In genomic region chr17:79792371-79792871, GRCh38 we compare ENCODE assay signal across 14 cellular contexts. TPM values are rescaled to one million over a fixed set of nuclear protein-coding genes. Genes with fewer than 3 reads are reported as not detected.
DNase-seq lines count a peak whose midpoint lies in the region; ATAC-seq, FAIRE-seq and TF ChIP-seq lines count a peak whose summit lies in the region.
"Had no signal": no experiment of that assay in that cellular context is flagged by ENCODE, and none has a peak within 500 bp of the region (broad histone marks: within the 10 kb centered on the region; RNA-seq: fewer than 3 reads in every experiment).

No MANE protein-coding gene starts in this region.

- H3K4me1 ChIP-seq in HepG2 (ENCODE audit: insufficient read depth, low read length) (peaks cover 55% of the 10 kb centered on the region), right lobe of liver (peaks cover 0 to 17% (median 7%) of the 10 kb centered on the region in 4 donors), mesendoderm (ENCODE audit: control insufficient read depth, low read depth, low read length) (peaks cover 7% of the 10 kb centered on the region), vagina (peaks cover 50% of the 10 kb centered on the region)

- no peaks in the 10 kb centered on the region for H3K79me1 ChIP-seq in mesendoderm (ENCODE audit: low read length)

- TF ChIP-seq CTCF in HepG2 (CRISPR knock-in tag; IDR thresholded peaks at IDR 0.05) (no peak), right lobe of liver (IDR thresholded peaks at IDR 0.05) (no peak), brain (conservative IDR thresholded peaks at IDR 0.05) (no peak), vagina (IDR thresholded peaks at IDR 0.05) (no peak)

- peaks cover 10% of the 10 kb centered on the region for H3K79me2 ChIP-seq in HepG2 (ENCODE audit: insufficient read depth, low read length)
- no peaks in the 10 kb centered on the region for H3K79me2 ChIP-seq in mesendoderm (ENCODE audit: control insufficient read depth, insufficient read depth, low read length)

- ATAC-seq in HepG2 (no peak), right lobe of liver (no peak), HG03097 (IDR thresholded peaks at IDR 0.05; ENCODE audit: low FRiP score, unreplicated experiment) (no peak)
- ATAC-seq: pancreas; stimulated activated naive B cell treated with anti-CD40 and anti-IgM and Interleukin-4, amounts not matched to agents 10 μg/mL and 1 μg/mL and 100 μg/mL, for 72 hours had no signal

- no peak overlapping the region for H2AK5ac ChIP-seq in mesendoderm (ENCODE audit: low read length)

- H3K4me2 ChIP-seq in HepG2 (ENCODE audit: low read depth, low read length) (peak overlapping the region; percentile 24; the same call in 1 of the 2 replicates), mesendoderm (ENCODE audit: low read length) (no peak overlapping the region)

- H3K4me3 Mint-ChIP-seq in brain = peak overlapping the region; percentile 60 to 83 (median 78)
- H3K4me3 Mint-ChIP-seq: stimulated activated naive B cell treated with anti-CD40 and anti-IgM and Interleukin-4, amounts not matched to agents 10 μg/mL and 1 μg/mL and 100 μg/mL, for 72 hours had no signal

- DNase-seq in HepG2 (ENCODE audit: low spot score) (no peak), right lobe of liver (no peak), mesendoderm (peak; percentile 22), vagina (ENCODE audit: extremely low spot score in 2 of 2) (no peak), NCI-H526 treated with DMSO at 0.1 percent for 48 hours (lab: John Stamatoyannopoulos, UW) (no peak), DMS153 (lab: John Stamatoyannopoulos, UW) (no peak)
- DNase-seq: NCI-H1105; NCI-H510A; stimulated activated CD4-positive, alpha-beta T cell treated with anti-CD3 and anti-CD28 coated beads, Interleukin-4, amount 100 ng/mL, for 24 hours; stimulated activated naive B cell treated with anti-CD40 and anti-IgM and Interleukin-4, amounts not matched to agents 10 μg/mL and 1 μg/mL and 100 μg/mL, for 72 hours had no signal

- H3K9ac ChIP-seq in HepG2 (ENCODE audit: insufficient read depth, low read depth, low read length) (no peak overlapping the region), mesendoderm (ENCODE audit: low read length) (no peak overlapping the region)
- H3K9ac ChIP-seq: BLaER1 treated with 17β-estradiol and CSF1 and Interleukin-3, amounts not matched to agents 10 nM and 100 nM had no signal

- in situ Hi-C loops in HepG2 (cut with HindIII; ENCODE audit: extremely low pct_ligation_motif_present, low pct_unique_long_range_greater_than_20kb) = no loop called here

- H2BK5ac ChIP-seq in mesendoderm (ENCODE audit: low read length) = no peak overlapping the region

- H3K4me3 ChIP-seq in HepG2 (replicated peaks in 1 of 3; ENCODE audit: insufficient read depth in 1 of 3, low read depth in 2 of 3, low read length in 3 of 3) (no peak overlapping the region), right lobe of liver (no peak overlapping the region), mesendoderm (ENCODE audit: low read length) (no peak overlapping the region), vagina (peak overlapping the region; percentile 21 to 32)
- H3K4me3 ChIP-seq: BLaER1 treated with 17β-estradiol and CSF1 and Interleukin-3, amounts not matched to agents 10 nM and 100 nM; pancreas had no signal

- TF ChIP-seq EP300 in HepG2 (IDR thresholded peaks at IDR 0.05; ENCODE audit: low read depth in 2 of 2, low read length in 2 of 2) (no peak), HepG2 (CRISPR knock-in tag; IDR thresholded peaks at IDR 0.05; ENCODE audit: borderline replicate concordance) (no peak)

- peak overlapping the region in 3 of 5 experiments; percentile 36 to 53 (median 39) for H3K27ac Mint-ChIP-seq in brain
- H3K27ac Mint-ChIP-seq: stimulated activated naive B cell treated with anti-CD40 and anti-IgM and Interleukin-4, amounts not matched to agents 10 μg/mL and 1 μg/mL and 100 μg/mL, for 72 hours had no signal

- H3K27me3 ChIP-seq in HepG2 (ENCODE audit: control insufficient read depth in 1 of 2, insufficient read depth in 2 of 2, low read length in 2 of 2) (peaks cover 18 to 48% of the 10 kb centered on the region in 2 experiments), right lobe of liver (peaks cover 14 to 32% of the 10 kb centered on the region in 2 donors), mesendoderm (ENCODE audit: insufficient read depth, low read length, poor library complexity) (peaks cover 68% of the 10 kb centered on the region), vagina (peaks cover 28% of the 10 kb centered on the region)

- H3K4ac ChIP-seq in mesendoderm (ENCODE audit: low read depth, low read length) = no peak overlapping the region

- intact Hi-C loops in HepG2 (cut with micrococcal nuclease; ENCODE audit: unreplicated experiment) = no loop called here
- intact Hi-C loops in right lobe of liver (cut with DNase I) = no loop called here
- intact Hi-C loops in vagina (cut with DNase I) = loop anchor here (10.0 kb wide), 1 partner anchor 202 kb away; no protein-coding TSS in a partner anchor

- TF ChIP-seq POLR2A in HepG2 (IDR thresholded peaks at IDR 0.05; ENCODE audit: insufficient read depth in 1 of 2, low read depth in 2 of 2, low read length in 2 of 2) (no peak), right lobe of liver (IDR thresholded peaks at IDR 0.05) (no peak), vagina (IDR thresholded peaks at IDR 0.05) (no peak)

- no peak overlapping the region for H4K5ac ChIP-seq in mesendoderm (ENCODE audit: low read length)

- H2AFZ ChIP-seq in HepG2 (ENCODE audit: low read length) = no peak overlapping the region

- H4K8ac ChIP-seq in mesendoderm (ENCODE audit: low read depth, low read length) = no peak overlapping the region

- no peaks in the 10 kb centered on the region for H3K9me3 Mint-ChIP-seq in brain
- H3K9me3 Mint-ChIP-seq: stimulated activated naive B cell treated with anti-CD40 and anti-IgM and Interleukin-4, amounts not matched to agents 10 μg/mL and 1 μg/mL and 100 μg/mL, for 72 hours had no signal

- no peak overlapping the region for H3K23ac ChIP-seq in mesendoderm (ENCODE audit: low read length)

- H3K27me3 Mint-ChIP-seq in brain = peaks cover 47% of the 10 kb centered on the region

- no peak for FAIRE-seq in HepG2 (lab: Jason Lieb, UNC)
- FAIRE-seq: pancreas had no signal

- H3K18ac ChIP-seq in mesendoderm (ENCODE audit: low read length) = no peak overlapping the region

- no peak overlapping the region for H3K56ac ChIP-seq in mesendoderm (ENCODE audit: low read length)

- peaks cover 73% of the 10 kb centered on the region for H3K4me1 Mint-ChIP-seq in brain

- H4K20me1 ChIP-seq in HepG2 (ENCODE audit: insufficient read depth, low read length) = no peaks in the 10 kb centered on the region

- no peak for TF ChIP-seq RAD21 in HepG2 (CRISPR knock-in tag; IDR thresholded peaks at IDR 0.05)

- H2BK120ac ChIP-seq in mesendoderm (ENCODE audit: low read depth, low read length) = no peak overlapping the region

- H2BK15ac ChIP-seq in mesendoderm (replicated peaks; ENCODE audit: low read depth) = no peak overlapping the region

- CTCF ChIA-PET in HepG2 (lab: Yijun Ruan, JAX; ENCODE audit: low intra/inter-chr PET ratio, low total read pairs) = no interaction called here

- peaks cover 9% of the 10 kb centered on the region for H3K36me3 Mint-ChIP-seq in brain

- H3K9me3 ChIP-seq in HepG2 (ENCODE audit: low read length) (no peaks in the 10 kb centered on the region), right lobe of liver (no peaks in the 10 kb centered on the region), vagina (no peaks in the 10 kb centered on the region)
- H3K9me3 ChIP-seq: BLaER1 treated with 17β-estradiol and CSF1 and Interleukin-3, amounts not matched to agents 10 nM and 100 nM; pancreas had no signal

- H3K27ac ChIP-seq in HepG2 (ENCODE audit: extremely low read length, insufficient read depth, low read length) (no peak overlapping the region), right lobe of liver (no peak overlapping the region), mesendoderm (ENCODE audit: low read depth, low read length) (no peak overlapping the region), vagina (no peak overlapping the region)
- H3K27ac ChIP-seq: BLaER1 treated with 17β-estradiol and CSF1 and Interleukin-3, amounts not matched to agents 10 nM and 100 nM; pancreas had no signal

- H3K36me3 ChIP-seq in HepG2 (replicated peaks in 1 of 2; ENCODE audit: control insufficient read depth in 1 of 2, insufficient read depth in 2 of 2, low read length in 2 of 2) (peaks cover 5 to 9% of the 10 kb centered on the region in 2 experiments; a peak in 4 of 5 replicates), right lobe of liver (no peaks in the 10 kb centered on the region), mesendoderm (ENCODE audit: control insufficient read depth, insufficient read depth, low read length) (no peaks in the 10 kb centered on the region), vagina (no peaks in the 10 kb centered on the region)
- H3K36me3 ChIP-seq: pancreas had no signal

- POLR2A ChIA-PET in HepG2 (lab: Yijun Ruan, JAX) = interaction anchor here (1.4 kb wide), 1 partner anchor 47 kb away, joined by 4 read pairs; the partner anchor contains the start of gene CBX4

- no TSS peak for BruUV-seq in HepG2 (replicated peaks; lab: Mats Ljungman, UMichigan)

- WGBS in HepG2 (ENCODE audit: low lambda C conversion rate) = 47% methylated on average over 20 of the region's 20 CpGs
- WGBS in right lobe of liver (ENCODE audit: insufficient coverage, low coverage, low lambda C conversion rate, missing lambda C conversion rate) = 20% methylated on average over 20 of the region's 20 CpGs
- WGBS in mesendoderm (ENCODE audit: extremely low coverage, insufficient coverage, low lambda C conversion rate) = no CpG with 5 or more reads among the region's 20 CpGs

RNA-seq across cellular contexts. Expression of gene CBX8, which starts 4.5 kb away (rescaled TPM):
- total RNA-seq in HepG2 (2016; rRNA removed; fragmentation: Illumina TruSeq; extraction: Trizol) = 12.0 and 12.6 TPM in 2 replicates
- 1.3 and 2.4 TPM in 2 replicates for total RNA-seq in HepG2 (2016; cell fraction: cytosol; rRNA removed; fragmentation: Illumina TruSeq; extraction: Trizol; ENCODE audit: low read depth)
- total RNA-seq in HepG2 (2016; cell fraction: insoluble cytoplasmic fraction; rRNA removed; fragmentation: Illumina TruSeq; extraction: Trizol) = 12.8 and 13.5 TPM in 2 replicates
- total RNA-seq in HepG2 (2016; cell fraction: membrane; rRNA removed; fragmentation: Illumina TruSeq; extraction: Trizol) = 4.8 and 5.6 TPM in 2 replicates
- 5.7 and 8.6 TPM in 2 replicates for total RNA-seq in HepG2 (2016; cell fraction: nucleus; rRNA removed; fragmentation: Illumina TruSeq; extraction: Trizol)
- 0.34 and 0.76 TPM in 2 replicates for polyA plus RNA-seq in HepG2 (2011; rRNA removed)
- 0.72 and 0.99 TPM in 2 replicates for polyA plus RNA-seq in HepG2 (2011; cell fraction: cytosol; rRNA removed)
- polyA plus RNA-seq in HepG2 (2011; cell fraction: nucleus; rRNA removed) = 3.4 and 5.0 TPM in 2 replicates
- polyA plus RNA-seq in HepG2 (2012) = 7.4 and 7.7 TPM in 2 replicates
- polyA plus RNA-seq in HepG2 (2016; cell fraction: cytosol; fragmentation: Illumina TruSeq; extraction: Trizol; ENCODE audit: low read depth) = 0.54 and 0.80 TPM in 2 replicates
- 10.9 and 11.0 TPM in 2 replicates for polyA plus RNA-seq in HepG2 (2016; cell fraction: insoluble cytoplasmic fraction; fragmentation: Illumina TruSeq; extraction: Trizol; ENCODE audit: low read depth)
- polyA plus RNA-seq in HepG2 (2016; cell fraction: membrane; fragmentation: Illumina TruSeq; extraction: Trizol; ENCODE audit: low read depth) = 1.4 TPM in 2 replicates
- 15.7 and 18.7 TPM in 2 replicates for polyA plus RNA-seq in HepG2 (2016; cell fraction: nucleus; fragmentation: Illumina TruSeq; extraction: Trizol; ENCODE audit: insufficient read depth, low read depth)
- polyA minus RNA-seq in HepG2 (2011; rRNA and poly(A)+ RNA removed; ENCODE audit: low replicate concordance) = 1.2 and 1.6 TPM in 2 replicates
- polyA minus RNA-seq in HepG2 (2011; cell fraction: cytosol; rRNA and poly(A)+ RNA removed) = 1.8 and 1.9 TPM in 2 replicates
- 0.77 and 0.87 TPM in 2 replicates for polyA minus RNA-seq in HepG2 (2011; cell fraction: nucleus; rRNA and poly(A)+ RNA removed)
- total RNA-seq in right lobe of liver = 1 to 10 TPM; 1.2 to 4.7 (median 2.0) TPM
- polyA plus RNA-seq in brain (ENCODE audit: insufficient read depth, low read depth, low replicate concordance) = 9.4 TPM
- 0.17 TPM for polyA plus RNA-seq in mesendoderm (2013, experiment 1 of 2)
- 0.34 TPM for polyA plus RNA-seq in mesendoderm (2013, experiment 2 of 2)
- 0.98 TPM for total RNA-seq in vagina

RNA-seq across cellular contexts. Expression of gene CBX2, which starts 14.5 kb away (rescaled TPM):
- total RNA-seq in HepG2 (2016; rRNA removed; fragmentation: Illumina TruSeq; extraction: Trizol) (13.0 and 14.5 TPM in 2 replicates), right lobe of liver (1 to 10 TPM in 3 of 6 experiments, under 1 TPM in 3; 0.33 to 3.5 (median 1.1) TPM), vagina (5.6 TPM)
- 6.8 and 7.5 TPM in 2 replicates for total RNA-seq in HepG2 (2016; cell fraction: cytosol; rRNA removed; fragmentation: Illumina TruSeq; extraction: Trizol; ENCODE audit: low read depth)
- total RNA-seq in HepG2 (2016; cell fraction: insoluble cytoplasmic fraction; rRNA removed; fragmentation: Illumina TruSeq; extraction: Trizol) = 11.8 and 15.7 TPM in 2 replicates
- 9.1 and 10.9 TPM in 2 replicates for total RNA-seq in HepG2 (2016; cell fraction: membrane; rRNA removed; fragmentation: Illumina TruSeq; extraction: Trizol)
- total RNA-seq in HepG2 (2016; cell fraction: nucleus; rRNA removed; fragmentation: Illumina TruSeq; extraction: Trizol) = 11.8 and 14.3 TPM in 2 replicates
- polyA plus RNA-seq in HepG2 (2011; rRNA removed) (31.1 and 40.2 TPM in 2 replicates), brain (ENCODE audit: insufficient read depth, low read depth, low replicate concordance) (36.4 TPM)
- polyA plus RNA-seq in HepG2 (2011; cell fraction: cytosol; rRNA removed) = 25.9 and 34.2 TPM in 2 replicates
- 90.7 and 95.7 TPM in 2 replicates for polyA plus RNA-seq in HepG2 (2011; cell fraction: nucleus; rRNA removed)
- 41.2 and 46.2 TPM in 2 replicates for polyA plus RNA-seq in HepG2 (2012)
- 4.2 and 5.6 TPM in 2 replicates for polyA plus RNA-seq in HepG2 (2016; cell fraction: cytosol; fragmentation: Illumina TruSeq; extraction: Trizol; ENCODE audit: low read depth)
- polyA plus RNA-seq in HepG2 (2016; cell fraction: insoluble cytoplasmic fraction; fragmentation: Illumina TruSeq; extraction: Trizol; ENCODE audit: low read depth) = 9.1 and 12.0 TPM in 2 replicates
- polyA plus RNA-seq in HepG2 (2016; cell fraction: membrane; fragmentation: Illumina TruSeq; extraction: Trizol; ENCODE audit: low read depth) = 3.9 and 6.0 TPM in 2 replicates
- 18.6 and 21.1 TPM in 2 replicates for polyA plus RNA-seq in HepG2 (2016; cell fraction: nucleus; fragmentation: Illumina TruSeq; extraction: Trizol; ENCODE audit: insufficient read depth, low read depth)
- polyA minus RNA-seq in HepG2 (2011; rRNA and poly(A)+ RNA removed; ENCODE audit: low replicate concordance) = 42.9 and 69.2 TPM in 2 replicates
- polyA minus RNA-seq in HepG2 (2011; cell fraction: cytosol; rRNA and poly(A)+ RNA removed) = 31.2 and 31.6 TPM in 2 replicates
- 17.8 and 22.4 TPM in 2 replicates for polyA minus RNA-seq in HepG2 (2011; cell fraction: nucleus; rRNA and poly(A)+ RNA removed)
- 25.1 TPM for polyA plus RNA-seq in mesendoderm (2013, experiment 1 of 2)
- 25.0 TPM for polyA plus RNA-seq in mesendoderm (2013, experiment 2 of 2)

RNA-seq across cellular contexts. Expression of gene CBX4, which starts 46.8 kb away (rescaled TPM):
- total RNA-seq in HepG2 (2016; rRNA removed; fragmentation: Illumina TruSeq; extraction: Trizol) (17.1 and 25.8 TPM in 2 replicates), right lobe of liver (10 to 100 TPM in 5 of 6 experiments, 1 to 10 TPM in 1; 8.9 to 21.9 (median 15.1) TPM), vagina (13.0 TPM)
- 4.7 and 4.8 TPM in 2 replicates for total RNA-seq in HepG2 (2016; cell fraction: cytosol; rRNA removed; fragmentation: Illumina TruSeq; extraction: Trizol; ENCODE audit: low read depth)
- total RNA-seq in HepG2 (2016; cell fraction: insoluble cytoplasmic fraction; rRNA removed; fragmentation: Illumina TruSeq; extraction: Trizol) = 17.7 and 25.2 TPM in 2 replicates
- 13.9 and 15.1 TPM in 2 replicates for total RNA-seq in HepG2 (2016; cell fraction: membrane; rRNA removed; fragmentation: Illumina TruSeq; extraction: Trizol)
- 18.5 and 22.8 TPM in 2 replicates for total RNA-seq in HepG2 (2016; cell fraction: nucleus; rRNA removed; fragmentation: Illumina TruSeq; extraction: Trizol)
- polyA plus RNA-seq in HepG2 (2011; rRNA removed) (50.8 and 61.1 TPM in 2 replicates), brain (ENCODE audit: insufficient read depth, low read depth, low replicate concordance) (30.6 TPM)
- polyA plus RNA-seq in HepG2 (2011; cell fraction: cytosol; rRNA removed) = 31.1 and 45.6 TPM in 2 replicates
- polyA plus RNA-seq in HepG2 (2011; cell fraction: nucleus; rRNA removed) = 117 and 122 TPM in 2 replicates
- polyA plus RNA-seq in HepG2 (2012) = 27.9 and 32.4 TPM in 2 replicates
- polyA plus RNA-seq in HepG2 (2016; cell fraction: cytosol; fragmentation: Illumina TruSeq; extraction: Trizol; ENCODE audit: low read depth) = 3.7 and 4.2 TPM in 2 replicates
- polyA plus RNA-seq in HepG2 (2016; cell fraction: insoluble cytoplasmic fraction; fragmentation: Illumina TruSeq; extraction: Trizol; ENCODE audit: low read depth) = 29.4 and 33.0 TPM in 2 replicates
- 11.7 and 12.5 TPM in 2 replicates for polyA plus RNA-seq in HepG2 (2016; cell fraction: membrane; fragmentation: Illumina TruSeq; extraction: Trizol; ENCODE audit: low read depth)
- polyA plus RNA-seq in HepG2 (2016; cell fraction: nucleus; fragmentation: Illumina TruSeq; extraction: Trizol; ENCODE audit: insufficient read depth, low read depth) = 60.4 and 60.8 TPM in 2 replicates
- polyA minus RNA-seq in HepG2 (2011; rRNA and poly(A)+ RNA removed; ENCODE audit: low replicate concordance) = 17.1 and 51.0 TPM in 2 replicates
- polyA minus RNA-seq in HepG2 (2011; cell fraction: cytosol; rRNA and poly(A)+ RNA removed) = 33.1 and 38.6 TPM in 2 replicates
- polyA minus RNA-seq in HepG2 (2011; cell fraction: nucleus; rRNA and poly(A)+ RNA removed) = 17.8 and 25.2 TPM in 2 replicates
- 3.7 TPM for polyA plus RNA-seq in mesendoderm (2013, experiment 1 of 2)
- 3.6 TPM for polyA plus RNA-seq in mesendoderm (2013, experiment 2 of 2)

Comparison
In these comparisons a context has a peak if more than half of its experiments do, and no peak if none do; other contexts are left out.
1. H3K4me3 ChIP-seq: peak in vagina (2 of 2); none in HepG2 (0 of 3), right lobe of liver (0 of 3) and mesendoderm (single experiment).